In the genomic region with DNA sequence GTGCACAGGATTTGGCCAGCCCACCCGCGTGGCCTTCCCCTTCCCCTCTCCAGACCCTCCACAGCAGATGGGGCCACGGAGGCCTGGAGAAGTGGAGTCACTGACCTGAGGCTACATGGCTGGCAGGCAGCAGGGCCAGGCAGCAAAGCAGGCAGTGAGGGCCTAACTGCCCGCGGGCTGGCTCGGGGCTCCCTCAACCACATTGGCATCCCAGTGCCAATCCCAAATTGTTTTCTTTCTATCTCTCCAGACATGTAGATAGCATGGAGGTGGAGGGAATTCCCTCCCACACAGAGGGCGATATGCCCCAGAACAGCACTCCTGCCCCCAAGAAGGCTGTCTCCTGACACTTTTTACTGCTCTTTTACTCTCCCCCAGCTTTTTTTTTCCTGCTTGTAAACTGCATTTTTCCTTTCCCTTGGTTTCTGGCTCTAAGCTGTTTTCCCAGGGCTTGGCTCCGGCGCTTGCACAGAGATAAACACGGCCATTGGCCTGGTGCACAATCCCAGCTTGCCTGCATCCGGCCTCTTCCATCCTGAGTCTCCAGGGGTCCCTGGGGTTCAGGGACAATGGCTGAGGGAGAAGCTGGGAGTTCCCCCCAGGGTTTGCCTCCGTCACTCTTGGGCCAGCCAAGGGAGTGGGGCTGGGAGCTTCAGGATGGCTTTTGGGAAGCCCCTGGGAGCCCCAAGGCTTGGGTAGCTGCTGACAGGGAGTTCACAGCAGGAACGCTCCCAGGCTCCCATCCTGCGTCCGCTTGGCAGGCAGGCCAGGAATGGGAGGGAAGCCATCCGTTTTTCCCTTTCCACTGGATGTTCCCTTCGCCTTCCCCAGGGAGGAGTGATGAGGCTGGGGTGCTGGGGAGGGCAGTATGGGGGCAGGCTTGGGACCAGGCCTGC, we compare ENCODE assay signal across 8 cellular contexts. TPM values are rescaled to one million over a fixed set of nuclear protein-coding genes. Genes with fewer than 3 reads are reported as not detected.
DNase-seq lines count a peak whose midpoint lies in the region; ATAC-seq and TF ChIP-seq lines count a peak whose summit lies in the region.

No MANE protein-coding gene starts in this region.

- H3K4me1 ChIP-seq in liver (ENCODE audit: control insufficient read depth in 4 of 4, insufficient read depth in 4 of 4, low read length in 3 of 4) = peaks cover 40 to 88% (median 81%) of the 10 kb centered on the region in 4 donors
- peaks cover 41 to 82% (median 68%) of the 10 kb centered on the region in 6 donors for H3K4me1 ChIP-seq in spleen

- TF ChIP-seq CTCF in HL-60 (IDR thresholded peaks at IDR 0.05; ENCODE audit: insufficient read depth, low read length) = no peak
- TF ChIP-seq CTCF in liver (IDR thresholded peaks at IDR 0.05; ENCODE audit: low read depth, low read length, missing input control) = no peak
- no peak for TF ChIP-seq CTCF in spleen (IDR thresholded peaks at IDR 0.05 in 8 of 11, conservative IDR thresholded peaks at IDR 0.05 in 3 of 11)

- H3K9ac ChIP-seq in liver (ENCODE audit: low read depth in 1 of 2, low read length in 2 of 2) = peak overlapping the region in 1 of 2 donors; percentile 40

- H3K36me3 Mint-ChIP-seq in natural killer cell treated with Interleukin-12 subunit alpha and Interleukin-12 subunit beta and Interleukin-15 and Interleukin-18, amount 100 ng/mL, for 72 hours = no peaks in the 10 kb centered on the region

- H3K4me3 Mint-ChIP-seq in natural killer cell treated with Interleukin-12 subunit alpha and Interleukin-12 subunit beta and Interleukin-15 and Interleukin-18, amount 100 ng/mL, for 72 hours = no peak overlapping the region

- WGBS in liver = 27% methylated on average over 17 of the region's 17 CpGs
- WGBS in spleen, 5 donors = 48 to 87% (median 71%) methylated on average over 14 to 17 of the region's 17 CpGs

- H3K9me3 ChIP-seq in liver (ENCODE audit: control insufficient read depth in 4 of 4, low read length in 3 of 4) (no peaks in the 10 kb centered on the region), spleen (no peaks in the 10 kb centered on the region)

- H3K27me3 ChIP-seq in HL-60 (ENCODE audit: insufficient read depth, poor library complexity, severe bottlenecking) = no peaks in the 10 kb centered on the region
- H3K27me3 ChIP-seq in liver (ENCODE audit: control insufficient read depth in 4 of 4, insufficient read depth in 4 of 4, low read length in 3 of 4) = no peaks in the 10 kb centered on the region
- H3K27me3 ChIP-seq in spleen (replicated peaks in 1 of 7) = no peaks in the 10 kb centered on the region

- intact Hi-C loops in spleen (cut with DNase I; ENCODE audit: low total_unique reads) = no loop called here

- no peak for TF ChIP-seq RAD21 in liver (IDR thresholded peaks at IDR 0.05)

- no peak for ATAC-seq in GM18907 (IDR thresholded peaks at IDR 0.05; ENCODE audit: unreplicated experiment)
- ATAC-seq in natural killer cell treated with Interleukin-12 subunit alpha and Interleukin-12 subunit beta and Interleukin-15 and Interleukin-18, amount 100 ng/mL, for 72 hours = no peak
- ATAC-seq in GM19463 (IDR thresholded peaks at IDR 0.05; ENCODE audit: unreplicated experiment) = no peak

- peak overlapping the region; percentile 54 for H3K27ac ChIP-seq in HL-60 (replicated peaks)
- peak overlapping the region; percentile 98 for H3K27ac ChIP-seq in cingulate gyrus (ENCODE audit: low read depth, low read length)
- H3K27ac ChIP-seq in liver (ENCODE audit: low read depth in 1 of 2, low read length in 2 of 2) = peak overlapping the region; percentile 91
- H3K27ac ChIP-seq in spleen = peak overlapping the region; percentile 75 to 90 (median 86)

- DNase-seq in HL-60 (ENCODE audit: low read depth in 1 of 2, low spot score in 1 of 2) (no peak), spleen (peak; percentile 81), NOMO-1 treated with dmso at 0.1 percent for 144 hours (lab: John Stamatoyannopoulos, UW; ENCODE audit: unreplicated experiment) (no peak)
- no peak for DNase-seq in natural killer cell treated with Interleukin-12 subunit alpha and Interleukin-12 subunit beta and Interleukin-15 and Interleukin-18, amount 100 ng/mL, for 72 hours (ENCODE audit: low spot score)

- H3K27me3 Mint-ChIP-seq in natural killer cell treated with Interleukin-12 subunit alpha and Interleukin-12 subunit beta and Interleukin-15 and Interleukin-18, amount 100 ng/mL, for 72 hours = no peaks in the 10 kb centered on the region

- no peak for TF ChIP-seq POLR2A in spleen (IDR thresholded peaks at IDR 0.05)

- H3K4me1 Mint-ChIP-seq in natural killer cell treated with Interleukin-12 subunit alpha and Interleukin-12 subunit beta and Interleukin-15 and Interleukin-18, amount 100 ng/mL, for 72 hours (ENCODE audit: low read depth in 2 of 2) = no peaks in the 10 kb centered on the region

- H3K4me3 ChIP-seq in HL-60 (replicated peaks; ENCODE audit: insufficient read depth, low read length) (no peak overlapping the region), liver (ENCODE audit: low read depth in 1 of 3, low read length in 3 of 3) (peak overlapping the region in 2 of 3 donors; percentile 12 to 15), spleen (no peak overlapping the region)

- no peak overlapping the region for H3K27ac Mint-ChIP-seq in natural killer cell treated with Interleukin-12 subunit alpha and Interleukin-12 subunit beta and Interleukin-15 and Interleukin-18, amount 100 ng/mL, for 72 hours

- no peaks in the 10 kb centered on the region for H3K36me3 ChIP-seq in liver (ENCODE audit: control insufficient read depth in 4 of 4, insufficient read depth in 3 of 4, low read depth in 1 of 4, low read length in 3 of 4)
- H3K36me3 ChIP-seq in spleen = no peaks in the 10 kb centered on the region

- no peaks in the 10 kb centered on the region for H3K9me3 Mint-ChIP-seq in natural killer cell treated with Interleukin-12 subunit alpha and Interleukin-12 subunit beta and Interleukin-15 and Interleukin-18, amount 100 ng/mL, for 72 hours

TF ChIP-seq in liver, 16 proteins besides CTCF, POLR2A, EP300 and RAD21 (continues in another document):
- TF ChIP-seq RXRA (IDR thresholded peaks at IDR 0.05) (peak in 1 of 2 donors; percentile 26), GABPA (IDR thresholded peaks at IDR 0.05 in 1 of 2, conservative IDR thresholded peaks at IDR 0.05 in 1 of 2) (no peak), FOXA1 (IDR thresholded peaks at IDR 0.05) (peak; percentile 2), FOXA2 (IDR thresholded peaks at IDR 0.05) (no peak), JUND (IDR thresholded peaks at IDR 0.05) (no peak), HNF4A (conservative IDR thresholded peaks at IDR 0.05) (no peak), EGR1 (IDR thresholded peaks at IDR 0.05; ENCODE audit: low read depth in 2 of 2) (no peak), HNF4G (IDR thresholded peaks at IDR 0.05) (no peak)
- TF ChIP-seq, protein P1, sequence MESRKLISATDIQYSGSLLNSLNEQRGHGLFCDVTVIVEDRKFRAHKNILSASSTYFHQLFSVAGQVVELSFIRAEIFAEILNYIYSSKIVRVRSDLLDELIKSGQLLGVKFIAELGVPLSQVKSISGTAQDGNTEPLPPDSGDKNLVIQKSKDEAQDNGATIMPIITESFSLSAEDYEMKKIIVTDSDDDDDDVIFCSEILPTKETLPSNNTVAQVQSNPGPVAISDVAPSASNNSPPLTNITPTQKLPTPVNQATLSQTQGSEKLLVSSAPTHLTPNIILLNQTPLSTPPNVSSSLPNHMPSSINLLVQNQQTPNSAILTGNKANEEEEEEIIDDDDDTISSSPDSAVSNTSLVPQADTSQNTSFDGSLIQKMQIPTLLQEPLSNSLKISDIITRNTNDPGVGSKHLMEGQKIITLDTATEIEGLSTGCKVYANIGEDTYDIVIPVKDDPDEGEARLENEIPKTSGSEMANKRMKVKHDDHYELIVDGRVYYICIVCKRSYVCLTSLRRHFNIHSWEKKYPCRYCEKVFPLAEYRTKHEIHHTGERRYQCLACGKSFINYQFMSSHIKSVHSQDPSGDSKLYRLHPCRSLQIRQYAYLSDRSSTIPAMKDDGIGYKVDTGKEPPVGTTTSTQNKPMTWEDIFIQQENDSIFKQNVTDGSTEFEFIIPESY (IDR thresholded peaks at IDR 0.05) = no peak
- TF ChIP-seq, protein P2, sequence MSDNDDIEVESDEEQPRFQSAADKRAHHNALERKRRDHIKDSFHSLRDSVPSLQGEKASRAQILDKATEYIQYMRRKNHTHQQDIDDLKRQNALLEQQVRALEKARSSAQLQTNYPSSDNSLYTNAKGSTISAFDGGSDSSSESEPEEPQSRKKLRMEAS (IDR thresholded peaks at IDR 0.05) = no peak
- TF ChIP-seq, protein P3, sequence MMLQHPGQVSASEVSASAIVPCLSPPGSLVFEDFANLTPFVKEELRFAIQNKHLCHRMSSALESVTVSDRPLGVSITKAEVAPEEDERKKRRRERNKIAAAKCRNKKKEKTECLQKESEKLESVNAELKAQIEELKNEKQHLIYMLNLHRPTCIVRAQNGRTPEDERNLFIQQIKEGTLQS (IDR thresholded peaks at IDR 0.05) = no peak

RNA-seq across cellular contexts. Expression of a gene that starts 7.0 kb away (rescaled TPM):
- total RNA-seq in liver (100 to 1,000 TPM in 1 of 2 donors, 10 to 100 TPM in 1; 93.8 to 230 TPM), spleen (10 to 100 TPM; 30.1 to 92.8 (median 81.4) TPM)
- polyA plus RNA-seq in liver (1,000 to 10,000 TPM in 1 of 2 donors, 100 to 1,000 TPM in 1; 178 to 1,448 TPM), spleen (10 to 100 TPM in 2 of 3 donors, 1 to 10 TPM in 1; 3.9 to 12.2 (median 10.7) TPM)
- 1 to 10 TPM; 1.6 to 2.4 TPM for total RNA-seq in natural killer cell treated with Interleukin-12 subunit alpha and Interleukin-12 subunit beta and Interleukin-15 and Interleukin-18, amount 100 ng/mL, for 72 hours

RNA-seq across cellular contexts. Expression of a gene that starts 39.3 kb away (rescaled TPM):
- total RNA-seq in liver (100 to 1,000 TPM; 152 to 154 TPM), spleen (100 to 1,000 TPM; 145 to 229 (median 159) TPM)
- polyA plus RNA-seq in liver (100 to 1,000 TPM; 154 to 179 TPM), spleen (100 to 1,000 TPM; 167 to 269 (median 210) TPM)
- total RNA-seq in natural killer cell treated with Interleukin-12 subunit alpha and Interleukin-12 subunit beta and Interleukin-15 and Interleukin-18, amount 100 ng/mL, for 72 hours = 100 to 1,000 TPM; 183 to 194 TPM

Comparison
In these comparisons a context has a peak if more than half of its experiments do, and no peak if none do; other contexts are left out.
1. H3K4me3 ChIP-seq: peak in liver (2 of 3); none in HL-60 (single experiment) and spleen (0 of 8).
2. RNA of a gene that starts 7.0 kb away (total RNA-seq): 93.8 to 230 TPM in liver and 30.1 to 92.8 TPM in spleen; 1.6 to 2.4 TPM in natural killer cell treated with Interleukin-12 subunit alpha and Interleukin-12 subunit beta and Interleukin-15 and Interleukin-18, amount 100 ng/mL, for 72 hours; every median in the first group is over 4 times any median in the second.
3. Peak in every context shown above with its lines, with median percentiles within 50 percentile points of each other: H3K27ac ChIP-seq.